Comparison of ENCODE assay signal across 15 cellular contexts in the genomic region with DNA sequence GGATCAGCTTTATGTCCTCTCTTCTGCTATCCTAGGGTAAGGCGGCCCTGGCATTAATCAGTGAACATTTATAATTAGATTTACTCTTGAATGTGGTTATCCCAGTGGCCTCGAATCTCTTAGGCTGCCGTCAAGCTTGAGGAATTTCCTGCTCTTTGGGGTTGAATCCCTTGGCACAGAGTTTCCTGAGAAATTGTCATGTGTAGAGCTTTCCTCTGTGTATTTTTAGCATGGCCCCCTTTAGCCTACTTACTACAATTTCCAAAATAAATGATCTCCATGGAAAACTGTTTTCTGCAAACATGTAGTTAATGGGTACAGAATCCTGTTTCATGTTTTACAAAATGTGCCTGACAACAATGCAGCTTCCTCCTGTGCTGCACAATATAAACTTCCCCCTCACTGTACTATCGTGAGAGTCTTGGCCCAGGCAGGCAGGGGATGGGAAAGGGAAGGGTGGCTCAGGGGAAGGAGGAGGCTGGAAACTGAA. TPM values are rescaled to one million over a fixed set of nuclear protein-coding genes. Genes with fewer than 3 reads are reported as not detected.
DNase-seq lines count a peak whose midpoint lies in the region; ATAC-seq lines count a peak whose summit lies in the region.
"Had no signal": no experiment of that assay in that cellular context is flagged by ENCODE, and none has a peak within 500 bp of the region (broad histone marks: within the 10 kb centered on the region; RNA-seq: fewer than 3 reads in every experiment).

No MANE protein-coding gene starts in this region.

- no peak overlapping the region for H3K23ac ChIP-seq in mesenchymal stem cell (ENCODE audit: low read length in 2 of 2)

- H2AFZ ChIP-seq in mesenchymal stem cell (ENCODE audit: low read depth, low read length): no peak overlapping the region

- H2BK15ac ChIP-seq in mesenchymal stem cell (ENCODE audit: low read depth, poor library complexity, severe bottlenecking): no peak overlapping the region

- H3K14ac ChIP-seq in mesenchymal stem cell (ENCODE audit: low read length in 2 of 2): no peak overlapping the region

- DNase-seq in Right ventricle myocardium inferior (ENCODE audit: missing footprints) (no peak), cardiac septum (ENCODE audit: low spot score) (no peak), fibroblast of gingiva (ENCODE audit: low read depth) (peak; percentile 93), mesenchymal stem cell (peak; percentile 8), aorta (no peak), NCI-H1092 (lab: John Stamatoyannopoulos, UW) (no peak)
- DNase-seq: 8988T, activated B cell treated with CpG ODN at 0.5 μM for 24 hours, small intestine, SW 1271 had no signal

- peaks cover 6% of the 10 kb centered on the region for H3K79me1 ChIP-seq in mesenchymal stem cell (replicated peaks; ENCODE audit: low read length, poor library complexity, severe bottlenecking)

- H2AK5ac ChIP-seq in mesenchymal stem cell (ENCODE audit: low read length, severe bottlenecking): no peak overlapping the region

- no peak overlapping the region for H3K4me2 ChIP-seq in mesenchymal stem cell (ENCODE audit: low read length, poor library complexity, severe bottlenecking)

- no peak overlapping the region for H2BK12ac ChIP-seq in mesenchymal stem cell (ENCODE audit: low read length in 2 of 2)

- no peaks in the 10 kb centered on the region for H3K4me1 ChIP-seq in mesenchymal stem cell (ENCODE audit: control insufficient read depth, insufficient read depth, low read depth, low read length)
- H3K4me1 ChIP-seq in aorta (ENCODE audit: control insufficient read depth in 1 of 2, insufficient read depth in 2 of 2, low read length in 2 of 2): peaks cover 0 to 2% of the 10 kb centered on the region in 2 donors

- H3K4ac ChIP-seq in mesenchymal stem cell (ENCODE audit: low read depth in 1 of 2, low read length in 2 of 2): no peak overlapping the region

- no peak overlapping the region for H2BK5ac ChIP-seq in mesenchymal stem cell (ENCODE audit: low read depth, low read length, poor library complexity, severe bottlenecking)

- peak overlapping the region; percentile 57 for H3K9ac ChIP-seq in mesenchymal stem cell (ENCODE audit: low read length)

- H3K36me3 ChIP-seq in mesenchymal stem cell (ENCODE audit: control insufficient read depth in 1 of 2, insufficient read depth in 2 of 2, low read depth in 1 of 2, low read length in 2 of 2): peaks cover 6 to 12% of the 10 kb centered on the region in 2 experiments
- no peaks in the 10 kb centered on the region for H3K36me3 ChIP-seq in aorta (ENCODE audit: control insufficient read depth in 1 of 2, insufficient read depth in 2 of 2, low read length in 1 of 2)
- H3K36me3 ChIP-seq: suprapubic skin had no signal

- H3K27ac ChIP-seq in mesenchymal stem cell (ENCODE audit: low read length, poor library complexity, severe bottlenecking) (no peak overlapping the region), aorta (ENCODE audit: low read depth in 1 of 2, low read length in 2 of 2) (peak overlapping the region; percentile 23 to 67)
- H3K27ac ChIP-seq: suprapubic skin had no signal

- H3K9me3 ChIP-seq in mesenchymal stem cell (ENCODE audit: control insufficient read depth, low read length): no peaks in the 10 kb centered on the region
- no peaks in the 10 kb centered on the region for H3K9me3 ChIP-seq in aorta (ENCODE audit: control insufficient read depth, low read length)
- H3K9me3 ChIP-seq: suprapubic skin had no signal

- H3K18ac ChIP-seq in mesenchymal stem cell (ENCODE audit: low read depth in 1 of 2, low read length in 2 of 2): no peak overlapping the region

- ATAC-seq in Right ventricle myocardium inferior (peak; percentile 27), aorta (ENCODE audit: low FRiP score) (peak; percentile 76), HG03378 (IDR thresholded peaks at IDR 0.05; ENCODE audit: unreplicated experiment) (no peak), HG02852 (IDR thresholded peaks at IDR 0.05; ENCODE audit: unreplicated experiment) (no peak)
- ATAC-seq: activated naive CD4-positive, alpha-beta T cell treated with anti-CD3 and anti-CD28 coated beads, Interleukin-2, amount 50 U/mL, for 72 hours; natural killer cell treated with Interleukin-12 subunit alpha and Interleukin-12 subunit beta and Interleukin-15 and Interleukin-18, amount 100 ng/mL, for 72 hours had no signal

- intact Hi-C loops in Right ventricle myocardium inferior (cut with DNase I) (no loop called here), cardiac septum (cut with DNase I) (no loop called here), aorta (cut with DNase I) (loop anchor here in 1 of 2 donors (5.0 kb wide), 2 partner anchors 46 to 54 kb away; a partner anchor contains a TSS)

- no peak overlapping the region for H4K91ac ChIP-seq in mesenchymal stem cell (ENCODE audit: low read length)

- H3K27me3 ChIP-seq in mesenchymal stem cell (ENCODE audit: control insufficient read depth in 1 of 2, insufficient read depth in 1 of 2, low read length in 2 of 2): no peaks in the 10 kb centered on the region
- H3K27me3 ChIP-seq in aorta (ENCODE audit: control insufficient read depth in 1 of 2, insufficient read depth in 2 of 2, low read length in 1 of 2): no peaks in the 10 kb centered on the region
- H3K27me3 ChIP-seq: suprapubic skin had no signal

- H2BK120ac ChIP-seq in mesenchymal stem cell (ENCODE audit: low read depth, low read length): no peak overlapping the region

- H3K4me3 ChIP-seq in mesenchymal stem cell (ENCODE audit: insufficient read depth in 1 of 2, low read depth in 1 of 2, low read length in 2 of 2) (no peak overlapping the region), aorta (ENCODE audit: low read length in 2 of 2) (no peak overlapping the region)
- H3K4me3 ChIP-seq: suprapubic skin had no signal

- H4K8ac ChIP-seq in mesenchymal stem cell (ENCODE audit: low read length): no peak overlapping the region

- 98% methylated on average over 4 of the region's 4 CpGs for WGBS in mesenchymal stem cell
- 3 to 6% methylated on average over 4 of the region's 4 CpGs for WGBS in aorta, 2 donors

RNA-seq across cellular contexts. Expression of a gene that starts 18.1 kb away (rescaled TPM):
- total RNA-seq in Right ventricle myocardium inferior (1.1 TPM), cardiac septum (0.32 TPM), aorta (1 to 10 TPM; 1.0 to 1.4 TPM)
- 3.4 TPM for polyA plus RNA-seq in mesenchymal stem cell (2013, experiment 1 of 2)
- polyA plus RNA-seq in mesenchymal stem cell (2013, experiment 2 of 2): 3.3 TPM
- under 1 TPM in 1 of 2 donors, not detected in 1; 0.10 TPM for polyA plus RNA-seq in aorta

RNA-seq across cellular contexts. Expression of a gene that starts 28.5 kb away (rescaled TPM):
- total RNA-seq in Right ventricle myocardium inferior: 1.4 TPM
- 0.83 TPM for total RNA-seq in cardiac septum
- 1.4 TPM for polyA plus RNA-seq in mesenchymal stem cell (2013, experiment 1 of 2)
- polyA plus RNA-seq in mesenchymal stem cell (2013, experiment 2 of 2): 1.4 TPM
- total RNA-seq in aorta: 1 to 10 TPM; 1.9 to 3.6 TPM
- 1 to 10 TPM in 1 of 2 donors, not detected in 1; 1.2 TPM for polyA plus RNA-seq in aorta

RNA-seq across cellular contexts. Expression of a gene that starts 48.3 kb away (rescaled TPM):
- total RNA-seq in Right ventricle myocardium inferior: 50.9 TPM
- 62.2 TPM for total RNA-seq in cardiac septum
- 43.8 TPM for polyA plus RNA-seq in mesenchymal stem cell (2013, experiment 1 of 2)
- polyA plus RNA-seq in mesenchymal stem cell (2013, experiment 2 of 2): 39.2 TPM
- total RNA-seq in aorta: 10 to 100 TPM; 85.0 to 99.7 TPM
- polyA plus RNA-seq in aorta: 10 to 100 TPM; 18.9 to 80.1 TPM

Comparison
In these comparisons a context has a peak if more than half of its experiments do, and no peak if none do; other contexts are left out.
1. ATAC-seq: peak in Right ventricle myocardium inferior (single experiment) and aorta (single experiment); none in HG03378 (single experiment) and HG02852 (single experiment).
2. DNase-seq: peak in fibroblast of gingiva (single experiment) and mesenchymal stem cell (single experiment); none in Right ventricle myocardium inferior (single experiment), cardiac septum (single experiment), aorta (0 of 2) and NCI-H1092 (single experiment).